ENCODE assay signal across 15 cellular contexts in the genomic region with DNA sequence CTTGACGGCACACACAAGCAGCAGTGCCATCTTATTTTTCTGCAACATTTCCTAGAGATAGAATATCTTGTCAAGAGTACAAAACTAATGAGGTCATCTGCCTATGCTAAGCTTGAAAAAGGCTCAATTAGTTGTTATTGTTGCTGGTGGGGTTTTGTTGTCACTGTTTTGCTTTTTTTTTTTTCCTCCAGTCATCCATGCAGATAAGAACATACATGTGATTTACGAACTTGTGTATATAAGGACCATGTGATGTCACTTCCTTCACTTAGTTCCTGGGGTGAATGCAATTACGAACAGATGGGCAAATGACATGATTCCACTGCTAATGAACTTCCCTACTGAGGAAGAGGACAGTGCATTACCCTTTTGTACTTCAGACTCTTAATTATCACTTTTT.
A peak's percentile ranks its signal among the peaks of the same experiment; 100 is the strongest.
DNase-seq lines count a peak whose midpoint lies in the region; ATAC-seq, FAIRE-seq and TF ChIP-seq lines count a peak whose summit lies in the region.
"Had no signal": no experiment of that assay in that cellular context is flagged by ENCODE, and none has a peak within 500 bp of the region (broad histone marks: within the 10 kb centered on the region; RNA-seq: fewer than 3 reads in every experiment).

No MANE protein-coding gene starts in this region.

- FAIRE-seq in bronchial epithelial cell (lab: Jason Lieb, UNC): peak; percentile 55

- H3K4me3 ChIP-seq in bronchial epithelial cell (ENCODE audit: low read depth, low read length): no peak overlapping the region
- H3K4me3 ChIP-seq: esophagus muscularis mucosa, testis had no signal

- ATAC-seq in stimulated activated naive CD8-positive, alpha-beta T cell treated with anti-CD3 and anti-CD28 coated beads, Interleukin-15, amount 100 ng/mL, for 72 hours: no peak
- ATAC-seq in GM19452 (IDR thresholded peaks at IDR 0.05; ENCODE audit: unreplicated experiment): no peak
- no peak for ATAC-seq in GM21381 (IDR thresholded peaks at IDR 0.05; ENCODE audit: unreplicated experiment)
- ATAC-seq: left lobe of liver, T-helper 17 cell had no signal

- no peak overlapping the region for H3K27ac Mint-ChIP-seq in stimulated activated naive CD8-positive, alpha-beta T cell treated with anti-CD3 and anti-CD28 coated beads, Interleukin-15, amount 100 ng/mL, for 72 hours
- H3K27ac Mint-ChIP-seq: CD14-positive monocyte, T-helper 17 cell had no signal

- no peaks in the 10 kb centered on the region for H3K36me3 ChIP-seq in bronchial epithelial cell (ENCODE audit: control insufficient read depth, insufficient read depth, low read length)
- H3K36me3 ChIP-seq: esophagus muscularis mucosa, WERI-Rb-1 had no signal

- no peak for TF ChIP-seq CTCF in bronchial epithelial cell (IDR thresholded peaks at IDR 0.05; ENCODE audit: insufficient read depth, low read length, severe bottlenecking)

- H3K27me3 ChIP-seq in bronchial epithelial cell (ENCODE audit: control insufficient read depth, insufficient read depth, low read length): no peaks in the 10 kb centered on the region
- H3K27me3 ChIP-seq: esophagus muscularis mucosa, testis had no signal

- H3K9me3 Mint-ChIP-seq in stimulated activated naive CD8-positive, alpha-beta T cell treated with anti-CD3 and anti-CD28 coated beads, Interleukin-15, amount 100 ng/mL, for 72 hours: no peaks in the 10 kb centered on the region

- peak; percentile 86 for DNase-seq in COR-L47 (lab: John Stamatoyannopoulos, UW)
- peak; percentile 2 for DNase-seq in H4 (ENCODE audit: low spot score)
- DNase-seq in NCI-H2171 (lab: John Stamatoyannopoulos, UW): peak; percentile 90
- DNase-seq in bronchial epithelial cell (ENCODE audit: low read depth): no peak
- no peak for DNase-seq in stimulated activated naive CD8-positive, alpha-beta T cell treated with anti-CD3 and anti-CD28 coated beads, Interleukin-15, amount 100 ng/mL, for 72 hours
- no peak for DNase-seq in GM19238 (ENCODE audit: insufficient read length, low spot score)
- DNase-seq: activated gamma-delta T cell, T-helper 17 cell, testis, WERI-Rb-1 had no signal

- H3K4me1 Mint-ChIP-seq in stimulated activated naive CD8-positive, alpha-beta T cell treated with anti-CD3 and anti-CD28 coated beads, Interleukin-15, amount 100 ng/mL, for 72 hours: no peaks in the 10 kb centered on the region
- H3K4me1 Mint-ChIP-seq: CD14-positive monocyte had no signal

- no peak overlapping the region for H3K4me3 Mint-ChIP-seq in stimulated activated naive CD8-positive, alpha-beta T cell treated with anti-CD3 and anti-CD28 coated beads, Interleukin-15, amount 100 ng/mL, for 72 hours
- H3K4me3 Mint-ChIP-seq: CD14-positive monocyte, T-helper 17 cell had no signal

- H3K27me3 Mint-ChIP-seq in stimulated activated naive CD8-positive, alpha-beta T cell treated with anti-CD3 and anti-CD28 coated beads, Interleukin-15, amount 100 ng/mL, for 72 hours: no peaks in the 10 kb centered on the region
- H3K27me3 Mint-ChIP-seq: T-helper 17 cell had no signal

Comparison
In these comparisons a context has a peak if more than half of its experiments do, and no peak if none do; other contexts are left out.
1. DNase-seq: peak in COR-L47 (single experiment), H4 (single experiment) and NCI-H2171 (single experiment); none in bronchial epithelial cell (single experiment), stimulated activated naive CD8-positive, alpha-beta T cell treated with anti-CD3 and anti-CD28 coated beads, Interleukin-15, amount 100 ng/mL, for 72 hours (0 of 2) and GM19238 (single experiment).